25 cellular contexts compared by ENCODE assay signal in the genomic region with DNA sequence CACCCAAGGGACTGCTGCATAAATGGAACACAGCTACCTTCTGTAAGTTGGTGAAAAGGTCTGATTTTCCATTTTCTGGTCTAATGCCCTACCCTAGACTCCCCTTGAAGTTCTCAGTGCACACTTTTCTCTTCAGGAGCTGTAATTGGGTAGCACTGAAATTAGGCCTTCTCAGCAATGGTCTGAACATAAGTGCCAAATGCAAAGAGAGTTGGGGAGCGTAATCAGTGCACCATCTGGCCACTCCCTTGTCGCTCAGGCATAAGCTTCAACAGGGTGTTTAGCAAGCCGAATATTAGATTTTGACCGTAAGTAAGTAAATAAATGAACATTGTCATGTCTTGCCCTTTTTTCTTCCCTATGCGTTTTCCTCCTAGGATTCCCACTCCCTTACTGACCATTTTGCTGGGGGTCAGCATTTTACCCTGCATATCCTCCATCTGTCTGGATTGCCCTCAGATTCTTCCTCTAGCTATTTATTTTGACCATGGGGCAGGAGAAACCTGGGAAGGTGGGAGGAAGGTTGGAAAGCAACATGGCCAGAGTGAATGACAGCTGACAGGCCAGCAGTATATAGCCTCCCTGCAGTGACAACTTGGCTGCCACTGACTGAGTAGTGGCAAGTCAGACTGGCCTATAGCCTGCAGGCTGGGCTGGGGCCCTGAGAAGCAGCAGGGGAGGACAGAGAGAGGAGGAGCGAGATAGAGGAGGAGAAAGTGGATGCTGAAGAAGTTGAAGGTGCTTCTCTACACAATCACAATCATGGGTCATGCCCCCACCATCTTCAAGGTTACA. TPM values are rescaled to one million over a fixed set of nuclear protein-coding genes. Genes with fewer than 3 reads are reported as not detected.
DNase-seq lines count a peak whose midpoint lies in the region; ATAC-seq, FAIRE-seq and TF ChIP-seq lines count a peak whose summit lies in the region.
"Had no signal": no experiment of that assay in that cellular context is flagged by ENCODE, and none has a peak within 500 bp of the region (broad histone marks: within the 10 kb centered on the region; RNA-seq: fewer than 3 reads in every experiment).

No MANE protein-coding gene starts in this region.

- DNase-seq in DMS 273 (lab: John Stamatoyannopoulos, UW; ENCODE audit: unreplicated experiment) (peak; percentile 64), HTR-8/SVneo (ENCODE audit: insufficient read length, low spot score) (no peak), cerebellar cortex (ENCODE audit: low spot score) (peak; percentile 85), kidney tubule cell (ENCODE audit: low spot score) (no peak)
- DNase-seq in activated effector memory CD4-positive, alpha-beta T cell treated with Interleukin-2 at 50 U/mL for 16 hours = no peak
- no peak for DNase-seq in activated T-cell treated with anti-CD3 and anti-CD28 coated beads, Interleukin-2, amount 50 U/mL, for 4 hours
- DNase-seq: Caco-2; CD8-positive, alpha-beta T cell; DMS153; DND-41; Karpas-422; NCI-H1092; NCI-H1417 treated with DMSO at 0.1 percent for 48 hours; NCI-H1694 treated with DMSO at 0.1 percent for 48 hours; NCI-H2081; NCI-H748 treated with DMSO at 0.1 percent for 48 hours; NK-92 treated with Interleukin-12 subunit alpha and Interleukin-12 subunit beta, amount 100 ng/mL, for 24 hours; PC-3 had no signal

- ATAC-seq in HG03175 (IDR thresholded peaks at IDR 0.05; ENCODE audit: unreplicated experiment) = no peak
- ATAC-seq in activated T-cell treated with anti-CD3 and anti-CD28 coated beads, Interleukin-2, amount 50 U/mL, for 4 hours = no peak
- ATAC-seq: CD8-positive, alpha-beta T cell; HepG2; PC-3; SK-N-SH treated with all-trans-retinoic acid at 6 μM for 48 hours had no signal

- peak; percentile 28 for FAIRE-seq in HTR-8/SVneo (lab: Jason Lieb, UNC)
- FAIRE-seq: GM18507, H54, HepG2 had no signal

- peaks cover 38% of the 10 kb centered on the region for H3K4me1 Mint-ChIP-seq in nephron
- H3K4me1 Mint-ChIP-seq in activated T-cell treated with anti-CD3 and anti-CD28 coated beads, Interleukin-2, amount 50 U/mL, for 4 hours (ENCODE audit: low read depth) = peaks cover 6% of the 10 kb centered on the region

- no peak for TF ChIP-seq CTCF in nephron (IDR thresholded peaks at IDR 0.05; ENCODE audit: unreplicated experiment in 3 of 3)

- peaks cover 3% of the 10 kb centered on the region for H3K9me3 Mint-ChIP-seq in nephron
- no peaks in the 10 kb centered on the region for H3K9me3 Mint-ChIP-seq in activated T-cell treated with anti-CD3 and anti-CD28 coated beads, Interleukin-2, amount 50 U/mL, for 4 hours
- H3K9me3 Mint-ChIP-seq: CD8-positive, alpha-beta T cell had no signal

- no peaks in the 10 kb centered on the region for H3K36me3 Mint-ChIP-seq in nephron (ENCODE audit: low read depth)
- no peaks in the 10 kb centered on the region for H3K36me3 Mint-ChIP-seq in activated T-cell treated with anti-CD3 and anti-CD28 coated beads, Interleukin-2, amount 50 U/mL, for 4 hours (ENCODE audit: insufficient read depth)
- H3K36me3 Mint-ChIP-seq: CD8-positive, alpha-beta T cell had no signal

- peak overlapping the region; percentile 35 to 62 (median 45) for H3K4me3 Mint-ChIP-seq in nephron
- H3K4me3 Mint-ChIP-seq in activated T-cell treated with anti-CD3 and anti-CD28 coated beads, Interleukin-2, amount 50 U/mL, for 4 hours = no peak overlapping the region
- H3K4me3 Mint-ChIP-seq: CD8-positive, alpha-beta T cell had no signal

- H3K27ac Mint-ChIP-seq in nephron = peak overlapping the region; percentile 6 to 76 (median 11)
- H3K27ac Mint-ChIP-seq: CD8-positive, alpha-beta T cell had no signal

- no peaks in the 10 kb centered on the region for H3K27me3 Mint-ChIP-seq in nephron (ENCODE audit: low read depth)
- H3K27me3 Mint-ChIP-seq in activated T-cell treated with anti-CD3 and anti-CD28 coated beads, Interleukin-2, amount 50 U/mL, for 4 hours (ENCODE audit: low read depth) = peaks cover 27% of the 10 kb centered on the region

RNA-seq across cellular contexts. Expression of gene NHSL2, which starts 2.7 kb away (rescaled TPM):
- under 1 TPM; 0.30 to 0.65 (median 0.32) TPM for total RNA-seq in activated T-cell treated with anti-CD3 and anti-CD28 coated beads, Interleukin-2, amount 50 U/mL, for 4 hours
- total RNA-seq: HepG2, HT-29 had no signal

Comparison
In these comparisons a context has a peak if more than half of its experiments do, and no peak if none do; other contexts are left out.
1. DNase-seq: peak in DMS 273 (single experiment) and cerebellar cortex (single experiment); none in HTR-8/SVneo (single experiment), kidney tubule cell (single experiment), activated effector memory CD4-positive, alpha-beta T cell treated with Interleukin-2 at 50 U/mL for 16 hours (single experiment) and activated T-cell treated with anti-CD3 and anti-CD28 coated beads, Interleukin-2, amount 50 U/mL, for 4 hours (single experiment).